Comparison of ENCODE assay signal across 9 cellular contexts in genomic region chr3:134242649-134243637, GRCh38. TPM values are rescaled to one million over a fixed set of nuclear protein-coding genes. Genes with fewer than 3 reads are reported as not detected.
DNase-seq lines count a peak whose midpoint lies in the region; ATAC-seq and FAIRE-seq lines count a peak whose summit lies in the region.
"Had no signal": no experiment of that assay in that cellular context is flagged by ENCODE, and none has a peak within 500 bp of the region (broad histone marks: within the 10 kb centered on the region; RNA-seq: fewer than 3 reads in every experiment).

No MANE protein-coding gene starts in this region.

- H3K56ac ChIP-seq in mesendoderm (ENCODE audit: low read length): no peak overlapping the region

- no peaks in the 10 kb centered on the region for H3K36me3 ChIP-seq in mesendoderm (ENCODE audit: control insufficient read depth, insufficient read depth, low read length)

- no peak for ATAC-seq in GM19467 (IDR thresholded peaks at IDR 0.05; ENCODE audit: unreplicated experiment)

- no peak overlapping the region for H4K8ac ChIP-seq in mesendoderm (ENCODE audit: low read depth, low read length)

- no peak overlapping the region for H2AK5ac ChIP-seq in mesendoderm (ENCODE audit: low read length)

- H2BK120ac ChIP-seq in mesendoderm (ENCODE audit: low read depth, low read length): no peak overlapping the region

- no peak overlapping the region for H3K4me2 ChIP-seq in mesendoderm (ENCODE audit: low read length)

- H3K9ac ChIP-seq in mesendoderm (ENCODE audit: low read length): no peak overlapping the region

- H2BK15ac ChIP-seq in mesendoderm (replicated peaks; ENCODE audit: low read depth): no peak overlapping the region

- WGBS in mesendoderm (ENCODE audit: extremely low coverage, insufficient coverage, low lambda C conversion rate): no CpG with 5 or more reads among the region's 3 CpGs

- FAIRE-seq in HTR-8/SVneo (lab: Jason Lieb, UNC): no peak
- FAIRE-seq: GM18507 had no signal

- no peak overlapping the region for H2BK5ac ChIP-seq in mesendoderm (ENCODE audit: low read length)

- H3K23ac ChIP-seq in mesendoderm (ENCODE audit: low read length): no peak overlapping the region

- H3K79me2 ChIP-seq in mesendoderm (ENCODE audit: control insufficient read depth, insufficient read depth, low read length): peaks cover 80% of the 10 kb centered on the region

- peaks cover 26% of the 10 kb centered on the region for H3K4me1 ChIP-seq in mesendoderm (ENCODE audit: control insufficient read depth, low read depth, low read length)

- H4K5ac ChIP-seq in mesendoderm (ENCODE audit: low read length): no peak overlapping the region

- H3K79me1 ChIP-seq in mesendoderm (ENCODE audit: low read length): peaks cover 19% of the 10 kb centered on the region

- peak overlapping the region; percentile 54 for H3K27ac ChIP-seq in mesendoderm (ENCODE audit: low read depth, low read length)

- H3K4ac ChIP-seq in mesendoderm (ENCODE audit: low read depth, low read length): no peak overlapping the region

- H3K27me3 ChIP-seq in mesendoderm (ENCODE audit: insufficient read depth, low read length, poor library complexity): no peaks in the 10 kb centered on the region

- no peak overlapping the region for H3K4me3 ChIP-seq in mesendoderm (ENCODE audit: low read length)

- DNase-seq in AG20443 (ENCODE audit: low spot score): peak; percentile 77
- peak; percentile 40 for DNase-seq in HTR-8/SVneo (ENCODE audit: insufficient read length, low spot score)
- peak; percentile 71 for DNase-seq in astrocyte of the hippocampus (ENCODE audit: low read depth, low spot score)
- peak; percentile 69 for DNase-seq in mesendoderm
- DNase-seq in CD1c-positive myeloid dendritic cell (ENCODE audit: extremely low spot score): no peak
- no peak for DNase-seq in midbrain (lab: John Stamatoyannopoulos, UW)
- no peak for DNase-seq in cortex of kidney (lab: John Stamatoyannopoulos, UW)

- H3K18ac ChIP-seq in mesendoderm (ENCODE audit: low read length): no peak overlapping the region

RNA-seq across cellular contexts. Expression of gene RYK, which starts 7.7 kb away (rescaled TPM):
- polyA plus RNA-seq in mesendoderm (2013, experiment 1 of 2): 87.5 TPM
- 87.1 TPM for polyA plus RNA-seq in mesendoderm (2013, experiment 2 of 2)

Comparison
In these comparisons a context has a peak if more than half of its experiments do, and no peak if none do; other contexts are left out.
1. DNase-seq: peak in AG20443 (single experiment), HTR-8/SVneo (single experiment), astrocyte of the hippocampus (single experiment) and mesendoderm (single experiment); none in CD1c-positive myeloid dendritic cell (single experiment), midbrain (single experiment) and cortex of kidney (single experiment).